7 cellular contexts compared by ENCODE assay signal in genomic region chr2:65031341-65032015, GRCh38. TPM values are rescaled to one million over a fixed set of nuclear protein-coding genes. Genes with fewer than 3 reads are reported as not detected.
DNase-seq lines count a peak whose midpoint lies in the region; ATAC-seq and TF ChIP-seq lines count a peak whose summit lies in the region.

No MANE protein-coding gene starts in this region.

- H3K4me1 Mint-ChIP-seq in T-cell: peaks cover 23 to 32% (median 24%) of the 10 kb centered on the region in 3 donors

- peak overlapping the region; percentile 81 to 84 for H3K27ac Mint-ChIP-seq in T-cell

- H3K4me1 ChIP-seq in mucosa of descending colon (ENCODE audit: low read depth) (peaks cover 35% of the 10 kb centered on the region), vagina (peaks cover 17% of the 10 kb centered on the region)

- H3K27ac ChIP-seq in vagina: no peak overlapping the region

- H3K36me3 Mint-ChIP-seq in T-cell: no peaks in the 10 kb centered on the region

- ATAC-seq in GM18907 (IDR thresholded peaks at IDR 0.05; ENCODE audit: unreplicated experiment): peak; percentile 45
- peak; percentile 67 to 85 (median 74) for ATAC-seq in T-cell (replicated peaks in 1 of 4)
- peak; percentile 83 for ATAC-seq in mucosa of descending colon

- peak; percentile 89 for DNase-seq in Jurkat, Clone E6-1 (ENCODE audit: low read depth, low spot score)
- peak in 9 of 34 experiments; percentile 3 to 23 (median 11) for DNase-seq in T-cell
- peak; percentile 51 to 81 (median 67) for DNase-seq in mucosa of descending colon
- DNase-seq in hepatic stellate cell (ENCODE audit: low spot score): no peak
- DNase-seq in vagina (ENCODE audit: extremely low spot score in 2 of 2): no peak
- DNase-seq in T1000 (lab: John Stamatoyannopoulos, UW): no peak

- CTCF ChIA-PET in T-cell (lab: Charles Lee): interaction anchor here in 1 of 2 donors (3.3 kb wide), 1 partner anchor 114 kb away, joined by 12 read pairs; no protein-coding TSS in a partner anchor

- TF ChIP-seq POLR2A in vagina (IDR thresholded peaks at IDR 0.05): no peak

- H3K9me3 ChIP-seq in mucosa of descending colon (no peaks in the 10 kb centered on the region), vagina (no peaks in the 10 kb centered on the region)

- no peaks in the 10 kb centered on the region for H3K27me3 Mint-ChIP-seq in T-cell

- TF ChIP-seq CTCF in mucosa of descending colon (IDR thresholded peaks at IDR 0.05) (no peak), vagina (IDR thresholded peaks at IDR 0.05) (no peak)

- intact Hi-C loops in mucosa of descending colon (cut with DNase I, micrococcal nuclease) (no loop called here), vagina (cut with DNase I) (no loop called here)

- H3K4me3 Mint-ChIP-seq in T-cell: peak overlapping the region; percentile 2 to 68 (median 51)

- no peaks in the 10 kb centered on the region for H3K27me3 ChIP-seq in vagina

- POLR2A ChIA-PET in T-cell (lab: Charles Lee): interaction anchor here in 1 of 2 donors (0.5 kb wide), 2 partner anchors 24 to 209 kb away, joined by 3 read pairs; no protein-coding TSS in a partner anchor

- H3K36me3 ChIP-seq in mucosa of descending colon (ENCODE audit: low read depth) (no peaks in the 10 kb centered on the region), vagina (no peaks in the 10 kb centered on the region)

- no peaks in the 10 kb centered on the region for H3K9me3 Mint-ChIP-seq in T-cell

- H3K4me3 ChIP-seq in Jurkat, Clone E6-1 (ENCODE audit: low read length): peak overlapping the region; percentile 22
- H3K4me3 ChIP-seq in mucosa of descending colon: no peak overlapping the region
- no peak overlapping the region for H3K4me3 ChIP-seq in vagina

RNA-seq across cellular contexts. Expression of gene CEP68, which starts 24.7 kb away (rescaled TPM):
- polyA plus RNA-seq in Jurkat, Clone E6-1 (2012; ENCODE audit: insufficient read depth, insufficient read length): 12.3 TPM
- total RNA-seq in T-cell (10 to 100 TPM; 24.1 to 41.4 (median 37.4) TPM), mucosa of descending colon (10 to 100 TPM in 2 of 3 donors, 1 to 10 TPM in 1; 8.9 to 30.9 (median 13.2) TPM), vagina (25.0 TPM)

RNA-seq across cellular contexts. Expression of gene SLC1A4, which starts 42.3 kb away (rescaled TPM):
- polyA plus RNA-seq in Jurkat, Clone E6-1 (2012; ENCODE audit: insufficient read depth, insufficient read length): 20.8 TPM
- total RNA-seq in T-cell (10 to 100 TPM in 2 of 5 donors, 1 to 10 TPM in 3; 1.9 to 13.8 (median 9.8) TPM), mucosa of descending colon (10 to 100 TPM in 1 of 3 donors, 1 to 10 TPM in 2; 8.2 to 14.7 (median 8.4) TPM), vagina (11.5 TPM)

Comparison
In these comparisons a context has a peak if more than half of its experiments do, and no peak if none do; other contexts are left out.
1. DNase-seq: peak in Jurkat, Clone E6-1 (single experiment) and mucosa of descending colon (3 of 3); none in hepatic stellate cell (single experiment), vagina (0 of 2) and T1000 (single experiment).
2. Peak in every context shown above with its lines, with median percentiles within 50 percentile points of each other: ATAC-seq.